17 cellular contexts compared by ENCODE assay signal in the genomic region with DNA sequence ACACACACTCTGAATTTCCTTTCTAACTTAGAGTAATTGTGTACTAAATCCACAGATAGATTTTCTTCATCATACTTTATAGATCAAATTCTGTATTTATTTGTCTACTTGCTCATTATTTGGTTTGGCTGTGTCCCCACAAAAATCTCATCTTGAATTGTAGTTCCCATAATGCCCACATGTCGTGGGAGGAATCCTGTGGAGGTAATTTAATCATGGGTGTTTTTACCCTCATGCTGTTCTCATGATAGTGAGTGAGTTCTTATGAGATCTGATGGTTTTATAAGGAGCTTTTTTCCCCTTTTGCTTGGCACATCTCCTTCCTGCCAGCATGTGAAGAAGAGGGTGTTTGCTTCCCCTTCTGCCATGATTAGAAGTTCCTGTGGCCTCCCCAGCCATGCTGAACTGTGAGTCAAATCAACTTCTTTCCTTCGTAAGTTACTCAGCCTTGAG.
DNase-seq lines count a peak whose midpoint lies in the region; ATAC-seq and TF ChIP-seq lines count a peak whose summit lies in the region.
"Had no signal": no experiment of that assay in that cellular context is flagged by ENCODE, and none has a peak within 500 bp of the region (broad histone marks: within the 10 kb centered on the region; RNA-seq: fewer than 3 reads in every experiment).

No MANE protein-coding gene starts in this region.

- BruUV-seq in MCF 10A (replicated peaks; lab: Mats Ljungman, UMichigan), result no TSS peak

- peak overlapping the region; percentile 36 for H3K27ac Mint-ChIP-seq in MCF 10A (ENCODE audit: low read depth, unreplicated experiment)
- H3K27ac Mint-ChIP-seq: natural killer cell had no signal

- TF ChIP-seq POLR2A in breast epithelium (IDR thresholded peaks at IDR 0.05), result no peak

- H3K9me3 ChIP-seq in breast epithelium, result no peaks in the 10 kb centered on the region
- H3K9me3 ChIP-seq: testis had no signal

- no peaks in the 10 kb centered on the region for H3K27me3 ChIP-seq in breast epithelium
- H3K27me3 ChIP-seq: right atrium auricular region, testis had no signal

- intact Hi-C loops in MCF 10A (cut with micrococcal nuclease), result no loop called here
- intact Hi-C loops in breast epithelium (cut with DNase I; ENCODE audit: low total_unique reads), result no loop called here

- H3K36me3 Mint-ChIP-seq in MCF 10A (ENCODE audit: insufficient read depth, unreplicated experiment), result no peaks in the 10 kb centered on the region

- H3K27ac ChIP-seq in breast epithelium (no peak overlapping the region), VCaP (no peak overlapping the region)
- H3K27ac ChIP-seq: PC-9, right atrium auricular region, testis had no signal

- DNase-seq in MCF 10A (ENCODE audit: unreplicated experiment), result peak; percentile 50
- DNase-seq in breast epithelium (ENCODE audit: low spot score in 2 of 2), result no peak
- DNase-seq in fibroblast of pulmonary artery (ENCODE audit: low read depth), result peak; percentile 28
- no peak for DNase-seq in activated CD4-positive, alpha-beta T cell treated with anti-CD3 and anti-CD28 coated beads, Interleukin-2, amount 50 U/mL, for 1 hour
- no peak for DNase-seq in islet precursor cell
- DNase-seq in DMS153 (lab: John Stamatoyannopoulos, UW), result no peak
- DNase-seq: activated CD8-positive, alpha-beta memory T cell treated with anti-CD3 and anti-CD28 coated beads for 24 hours; activated effector memory CD4-positive, alpha-beta T cell treated with Interleukin-2 at 50 U/mL for 16 hours; anterior cingulate cortex; natural killer cell; NCI-H446; PC-9; stimulated activated CD4-positive, alpha-beta T cell treated with anti-CD3 and anti-CD28 coated beads, Interleukin-2, amount 100 ng/mL, for 24 hours; testis had no signal

- H3K9me3 Mint-ChIP-seq in MCF 10A (ENCODE audit: unreplicated experiment), result peaks cover 14% of the 10 kb centered on the region

- no peak overlapping the region for H3K4me3 Mint-ChIP-seq in MCF 10A (ENCODE audit: unreplicated experiment)
- H3K4me3 Mint-ChIP-seq: natural killer cell had no signal

- H3K4me1 ChIP-seq in breast epithelium, result no peaks in the 10 kb centered on the region
- H3K4me1 ChIP-seq: testis had no signal

- H3K4me3 ChIP-seq in breast epithelium, result no peak overlapping the region
- no peak overlapping the region for H3K4me3 ChIP-seq in fibroblast of pulmonary artery (replicated peaks; ENCODE audit: low read depth, low read length)
- H3K4me3 ChIP-seq: PC-9, right atrium auricular region, testis had no signal

- CTCF ChIA-PET in MCF 10A (lab: Yijun Ruan, JAX), result interaction anchor here (0.6 kb wide), 1 partner anchor 69 kb away, joined by 3 read pairs; no protein-coding TSS in a partner anchor

- H3K36me3 ChIP-seq in breast epithelium, result no peaks in the 10 kb centered on the region
- H3K36me3 ChIP-seq: right atrium auricular region had no signal

- no peak for ATAC-seq in GM21786 (IDR thresholded peaks at IDR 0.05; ENCODE audit: unreplicated experiment)
- ATAC-seq: natural killer cell had no signal

- peaks cover 11% of the 10 kb centered on the region for H3K4me1 Mint-ChIP-seq in MCF 10A (ENCODE audit: insufficient read depth, unreplicated experiment)
- H3K4me1 Mint-ChIP-seq: natural killer cell had no signal

- no peaks in the 10 kb centered on the region for H3K27me3 Mint-ChIP-seq in MCF 10A (ENCODE audit: insufficient read depth, unreplicated experiment)

- POLR2A ChIA-PET in MCF 10A (lab: Yijun Ruan, JAX), result interaction anchor here (1.1 to 1.7 kb wide), 2 partner anchors 102 to 107 kb away, joined by 3 read pairs; no protein-coding TSS in a partner anchor

- TF ChIP-seq CTCF in MCF 10A (IDR thresholded peaks at IDR 0.05; ENCODE audit: unreplicated experiment) (no peak), breast epithelium (IDR thresholded peaks at IDR 0.05) (no peak), VCaP (conservative IDR thresholded peaks at IDR 0.05) (0 out of 2 replicates have a peak, but pooled peaks have one; percentile 18), fibroblast of pulmonary artery (IDR thresholded peaks at IDR 0.05; ENCODE audit: low read length, missing control alignments) (no peak)

Comparison
In these comparisons a context has a peak if more than half of its experiments do, and no peak if none do; other contexts are left out.
1. DNase-seq: peak in MCF 10A (single experiment) and fibroblast of pulmonary artery (single experiment); none in breast epithelium (0 of 2), activated CD4-positive, alpha-beta T cell treated with anti-CD3 and anti-CD28 coated beads, Interleukin-2, amount 50 U/mL, for 1 hour (single experiment), islet precursor cell (single experiment) and DMS153 (single experiment).